ENCODE assay signal across 20 cellular contexts in the genomic region with DNA sequence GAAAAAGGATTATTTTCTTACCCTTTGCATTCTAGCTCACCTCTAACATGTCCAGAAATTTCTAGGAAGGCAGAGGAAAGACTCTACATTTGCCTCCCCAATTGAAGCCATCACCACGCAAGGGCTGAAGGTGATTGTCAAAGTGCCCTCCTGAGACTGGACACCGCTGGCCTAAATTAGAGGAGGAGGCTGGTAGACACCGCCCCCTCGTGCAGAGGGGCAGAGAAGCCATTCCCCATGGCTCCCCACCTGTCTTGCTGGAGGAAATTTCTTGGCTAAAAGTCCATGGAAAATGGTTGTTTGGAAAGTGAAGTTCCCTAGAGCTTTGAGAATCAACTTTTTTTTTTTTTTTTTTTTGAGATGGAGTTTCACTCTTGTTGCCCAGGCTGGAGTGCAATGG. TPM values are rescaled to one million over a fixed set of nuclear protein-coding genes. Genes with fewer than 3 reads are reported as not detected.
DNase-seq lines count a peak whose midpoint lies in the region; ATAC-seq and TF ChIP-seq lines count a peak whose summit lies in the region.
"Had no signal": no experiment of that assay in that cellular context is flagged by ENCODE, and none has a peak within 500 bp of the region (broad histone marks: within the 10 kb centered on the region; RNA-seq: fewer than 3 reads in every experiment).

No MANE protein-coding gene starts in this region.

- H3K4me1 ChIP-seq in heart right ventricle (peaks cover 5 to 61% (median 30%) of the 10 kb centered on the region in 9 donors), esophagus muscularis mucosa (peaks cover 14 to 33% (median 27%) of the 10 kb centered on the region in 4 donors)

- DNase-seq in heart right ventricle = no peak
- DNase-seq in Right ventricle myocardium inferior (ENCODE audit: missing footprints) = no peak
- peak; percentile 3 for DNase-seq in NCI-H69 (lab: John Stamatoyannopoulos, UW)
- DNase-seq in esophagus muscularis mucosa (ENCODE audit: extremely low spot score) = peak; percentile 19
- DNase-seq in superior temporal gyrus (ENCODE audit: extremely low spot score) = peak; percentile 2
- no peak for DNase-seq in HCEC 1CT
- DNase-seq: Caco-2; CD4-positive, alpha-beta T cell; DMS 273 treated with DMSO at 0.1 percent for 48 hours; DMS79 treated with DMSO at 0.1 percent for 48 hours; NCI-H1417; NCI-H1694 treated with DMSO at 0.1 percent for 48 hours; NCI-H2081 treated with DMSO at 0.1 percent for 48 hours; NCI-H2171 treated with DMSO at 0.1 percent for 48 hours; NCI-H526 treated with DMSO at 0.1 percent for 48 hours; NK-92 treated with Interleukin-12 subunit alpha and Interleukin-12 subunit beta, amount 100 ng/mL, for 24 hours had no signal

- peak in 1 of 9 donors; percentile 7 for TF ChIP-seq CTCF in heart right ventricle (IDR thresholded peaks at IDR 0.05)
- TF ChIP-seq CTCF in esophagus muscularis mucosa (IDR thresholded peaks at IDR 0.05) = no peak

- no peak for TF ChIP-seq EP300 in esophagus muscularis mucosa (IDR thresholded peaks at IDR 0.05)

- H3K36me3 ChIP-seq in heart right ventricle (no peaks in the 10 kb centered on the region), esophagus muscularis mucosa (no peaks in the 10 kb centered on the region)

- H3K4me3 ChIP-seq in heart right ventricle (no peak overlapping the region), esophagus muscularis mucosa (no peak overlapping the region)

- intact Hi-C loops in heart right ventricle (cut with DNase I) = no loop called here
- intact Hi-C loops in Right ventricle myocardium inferior (cut with DNase I) = no loop called here
- intact Hi-C loops in esophagus muscularis mucosa (cut with DNase I) = no loop called here

- TF ChIP-seq POLR2A in esophagus muscularis mucosa (IDR thresholded peaks at IDR 0.05; ENCODE audit: low read depth) = no peak

- H3K27me3 ChIP-seq in heart right ventricle (no peaks in the 10 kb centered on the region), esophagus muscularis mucosa (no peaks in the 10 kb centered on the region)

- ATAC-seq in heart right ventricle = peak in 1 of 8 donors; percentile 39
- ATAC-seq in Right ventricle myocardium inferior = no peak
- ATAC-seq in activated CD4-positive, CD25-positive, alpha-beta regulatory T cell treated with anti-CD3 and anti-CD28 coated beads, Interleukin-2, amount 50 U/mL, for 24 hours = no peak
- no peak for ATAC-seq in HG03442 (IDR thresholded peaks at IDR 0.05; ENCODE audit: unreplicated experiment)
- ATAC-seq: HCT116 had no signal

- H3K27ac ChIP-seq in heart right ventricle (peak overlapping the region in 7 of 10 donors; percentile 51 to 79 (median 71)), esophagus muscularis mucosa (replicated peaks in 1 of 4) (peak overlapping the region in 1 of 4 donors; percentile 23)
- H3K27ac ChIP-seq: RWPE1 had no signal

- 65 to 68% methylated on average over 4 of the region's 4 CpGs for WGBS in heart right ventricle, 2 donors
- 94% methylated on average over 4 of the region's 4 CpGs for WGBS in esophagus muscularis mucosa

- H3K9me3 ChIP-seq in heart right ventricle = no peaks in the 10 kb centered on the region
- H3K9me3 ChIP-seq in esophagus muscularis mucosa = no peaks in the 10 kb centered on the region
- H3K9me3 ChIP-seq: Caco-2 had no signal

RNA-seq across cellular contexts. Expression of a gene that starts 31.3 kb away (rescaled TPM):
- total RNA-seq in heart right ventricle = 10 to 100 TPM; 36.8 to 62.2 (median 45.7) TPM
- 1 to 10 TPM; 4.6 to 5.5 TPM for polyA plus RNA-seq in heart right ventricle
- 57.0 TPM for total RNA-seq in Right ventricle myocardium inferior
- 10 to 100 TPM; 31.1 to 51.5 (median 43.3) TPM for total RNA-seq in esophagus muscularis mucosa

Comparison
In these comparisons a context has a peak if more than half of its experiments do, and no peak if none do; other contexts are left out.
1. DNase-seq: peak in NCI-H69 (single experiment), esophagus muscularis mucosa (single experiment) and superior temporal gyrus (single experiment); none in heart right ventricle (0 of 2), Right ventricle myocardium inferior (single experiment) and HCEC 1CT (single experiment).